Comparison of ENCODE assay signal across 27 cellular contexts in genomic region chr10:20248309-20248708, GRCh38.
DNase-seq lines count a peak whose midpoint lies in the region; FAIRE-seq lines count a peak whose summit lies in the region.
"Had no signal": no experiment of that assay in that cellular context is flagged by ENCODE, and none has a peak within 500 bp of the region (broad histone marks: within the 10 kb centered on the region; RNA-seq: fewer than 3 reads in every experiment).

No MANE protein-coding gene starts in this region.

- H3K4me3 ChIP-seq in HAP-1 (no peak overlapping the region), ectodermal cell (ENCODE audit: insufficient read depth, low read depth, low read length) (no peak overlapping the region), small intestine (ENCODE audit: low read depth in 1 of 2, low read length in 2 of 2) (no peak overlapping the region)
- H3K4me3 ChIP-seq: A549; BLaER1 treated with 17β-estradiol and CSF1 and Interleukin-3, amounts not matched to agents 10 nM and 100 nM; GM12878 had no signal

- in situ Hi-C loops in HAP-1 (cut with MboI; ENCODE audit: low sequenced_read_pairs), result no loop called here

- DNase-seq in COLO829 (ENCODE audit: low spot score) (peak; percentile 8), HAP-1 (ENCODE audit: low spot score in 2 of 2) (peak; percentile 47 to 89), myocyte (ENCODE audit: low read depth) (peak; percentile 1), SIG-M5 (lab: John Stamatoyannopoulos, UW) (no peak), small intestine (no peak), COR-L47 (lab: John Stamatoyannopoulos, UW) (no peak), foreskin melanocyte (no peak)
- DNase-seq: AML-193; Caco-2; CD4-positive, alpha-beta T cell; GDM1; GOT3; HCEC 1CT; MM.1S; NCI-H1048; NCI-H1417; NCI-H1694; NCI-H2029 treated with DMSO at 0.1 percent for 48 hours; NCI-H446 treated with DMSO at 0.1 percent for 48 hours; NCI-H526 treated with DMSO at 0.1 percent for 48 hours; RPMI8226; SHP77 had no signal

- H3K27me3 ChIP-seq in HAP-1 (ENCODE audit: low read depth) (no peaks in the 10 kb centered on the region), ectodermal cell (ENCODE audit: control insufficient read depth, insufficient read depth, low read length, poor library complexity, severe bottlenecking) (no peaks in the 10 kb centered on the region), small intestine (ENCODE audit: control insufficient read depth in 2 of 2, insufficient read depth in 2 of 2, low read length in 2 of 2) (no peaks in the 10 kb centered on the region)
- H3K27me3 ChIP-seq: BLaER1 treated with 17β-estradiol and CSF1 and Interleukin-3, amounts not matched to agents 10 nM and 100 nM had no signal

- FAIRE-seq in small intestine (lab: Jason Lieb, UNC), result no peak
- FAIRE-seq: A549, GM12878 had no signal

- H3K9me3 ChIP-seq in HAP-1 (no peaks in the 10 kb centered on the region), ectodermal cell (ENCODE audit: control insufficient read depth, low read length) (no peaks in the 10 kb centered on the region), small intestine (ENCODE audit: control insufficient read depth, low read depth) (no peaks in the 10 kb centered on the region)
- H3K9me3 ChIP-seq: A549; BLaER1 treated with 17β-estradiol and CSF1 and Interleukin-3, amounts not matched to agents 10 nM and 100 nM; Caco-2 had no signal

- H3K36me3 ChIP-seq in HAP-1 (replicated peaks) (no peaks in the 10 kb centered on the region), ectodermal cell (ENCODE audit: control insufficient read depth, insufficient read depth, low read length) (no peaks in the 10 kb centered on the region), small intestine (ENCODE audit: control insufficient read depth in 2 of 2, insufficient read depth in 2 of 2, low read length in 2 of 2) (no peaks in the 10 kb centered on the region)

- peaks cover 16% of the 10 kb centered on the region for H3K4me1 ChIP-seq in HAP-1
- H3K4me1 ChIP-seq in ectodermal cell (ENCODE audit: control insufficient read depth, insufficient read depth, low read length), result peaks cover 7% of the 10 kb centered on the region
- H3K4me1 ChIP-seq in small intestine (ENCODE audit: control insufficient read depth in 2 of 2, insufficient read depth in 1 of 2, low read depth in 1 of 2, low read length in 1 of 2), result no peaks in the 10 kb centered on the region
- H3K4me1 ChIP-seq: A549; BLaER1 treated with 17β-estradiol and CSF1 and Interleukin-3, amounts not matched to agents 10 nM and 100 nM; Caco-2 had no signal

- 50 to 62% methylated on average over 1 of the region's 3 CpGs for WGBS in ectodermal cell, 2 experiments
- WGBS in small intestine, 3 donors, result 94 to 97% (median 97%) methylated on average over 3 of the region's 3 CpGs

- H3K27ac ChIP-seq in ectodermal cell (ENCODE audit: insufficient read depth, low read depth, low read length, poor library complexity, severe bottlenecking), result peak overlapping the region; percentile 19
- H3K27ac ChIP-seq in small intestine (ENCODE audit: low read depth in 1 of 2, low read length in 1 of 2), result no peak overlapping the region
- H3K27ac ChIP-seq: A549; BLaER1 treated with 17β-estradiol and CSF1 and Interleukin-3, amounts not matched to agents 10 nM and 100 nM; KMS-11 had no signal

Comparison
In these comparisons a context has a peak if more than half of its experiments do, and no peak if none do; other contexts are left out.
1. DNase-seq: peak in COLO829 (single experiment), HAP-1 (2 of 2) and myocyte (single experiment); none in SIG-M5 (single experiment), small intestine (single experiment), COR-L47 (single experiment) and foreskin melanocyte (single experiment).